Comparison of ENCODE assay signal across 8 cellular contexts in genomic region chr6:95576621-95577316, GRCh38. TPM values are rescaled to one million over a fixed set of nuclear protein-coding genes. Genes with fewer than 3 reads are reported as not detected.
DNase-seq lines count a peak whose midpoint lies in the region; ATAC-seq, FAIRE-seq and TF ChIP-seq lines count a peak whose summit lies in the region.

No MANE protein-coding gene starts in this region.

- peaks cover 25% of the 10 kb centered on the region for H3K4me1 Mint-ChIP-seq in progenitor cell of endocrine pancreas (ENCODE audit: low read depth)

- H3K27me3 Mint-ChIP-seq in progenitor cell of endocrine pancreas, result peaks cover 12% of the 10 kb centered on the region

- H3K4me3 Mint-ChIP-seq in progenitor cell of endocrine pancreas (ENCODE audit: low read depth), result peak overlapping the region; percentile 91

- no peaks in the 10 kb centered on the region for H3K9me3 Mint-ChIP-seq in progenitor cell of endocrine pancreas (ENCODE audit: low read depth)

- no peak for TF ChIP-seq EP300 in gastroesophageal sphincter (IDR thresholded peaks at IDR 0.05)

- TF ChIP-seq CTCF in D721Med (IDR thresholded peaks at IDR 0.05; ENCODE audit: insufficient read depth, missing control alignments) (no peak), WI38 (IDR thresholded peaks at IDR 0.05; ENCODE audit: low read depth, low read length) (no peak), gastroesophageal sphincter (IDR thresholded peaks at IDR 0.05) (no peak), progenitor cell of endocrine pancreas (IDR thresholded peaks at IDR 0.05; ENCODE audit: unreplicated experiment) (no peak)

- H3K27ac Mint-ChIP-seq in progenitor cell of endocrine pancreas, result peak overlapping the region; percentile 97

- no peaks in the 10 kb centered on the region for H3K36me3 ChIP-seq in gastroesophageal sphincter

- H3K36me3 Mint-ChIP-seq in progenitor cell of endocrine pancreas (ENCODE audit: insufficient read depth), result no peaks in the 10 kb centered on the region

- peaks cover 4 to 39% (median 4%) of the 10 kb centered on the region in 3 donors for H3K4me1 ChIP-seq in gastroesophageal sphincter

- ATAC-seq in GM19438 (IDR thresholded peaks at IDR 0.05; ENCODE audit: low read depth, unreplicated experiment), result peak; percentile 27
- no peak for ATAC-seq in gastroesophageal sphincter

- H3K9me3 ChIP-seq in gastroesophageal sphincter, result no peaks in the 10 kb centered on the region

- H3K27me3 ChIP-seq in gastroesophageal sphincter, result no peaks in the 10 kb centered on the region

- peak in 1 of 2 donors; percentile 32 for TF ChIP-seq POLR2A in gastroesophageal sphincter (IDR thresholded peaks at IDR 0.05)

- H3K4me3 ChIP-seq in WI38 (ENCODE audit: low read depth, low read length) (peak overlapping the region; percentile 83), gastroesophageal sphincter (peak overlapping the region; percentile 74 to 77)

- DNase-seq in D721Med (ENCODE audit: insufficient read length, low spot score) (no peak), HT1080 (ENCODE audit: low read depth) (peak; percentile 26), progenitor cell of endocrine pancreas (ENCODE audit: low spot score, unreplicated experiment) (no peak), NCI-H1930 (lab: John Stamatoyannopoulos, UW) (no peak), OCI-M2 (lab: John Stamatoyannopoulos, UW; ENCODE audit: unreplicated experiment) (no peak)

- WGBS in gastroesophageal sphincter (ENCODE audit: low coverage in 1 of 2), 2 donors, result 2 to 4% methylated on average over 4 of the region's 4 CpGs

- peak; percentile 58 for FAIRE-seq in D721Med (lab: Jason Lieb, UNC)

- H3K27ac ChIP-seq in gastroesophageal sphincter, result peak overlapping the region; percentile 84 to 95 (median 92)

RNA-seq across cellular contexts. Expression of gene MANEA, which starts 0.6 kb away (rescaled TPM):
- total RNA-seq in HT1080 (2014; rRNA removed; shearing (Covaris generic)), result 8.4 and 11.5 TPM in 2 replicates
- 17.7 and 23.5 TPM in 2 replicates for polyA plus RNA-seq in HT1080 (2015; cell fraction: cytosol; rRNA removed)
- 28.0 and 31.9 TPM in 2 replicates for polyA plus RNA-seq in HT1080 (2015; cell fraction: nucleus; rRNA removed)
- total RNA-seq in gastroesophageal sphincter (10 to 100 TPM in 2 of 4 donors, 1 to 10 TPM in 2; 6.8 to 12.3 (median 10.1) TPM), progenitor cell of endocrine pancreas (10.8 and 12.4 TPM in 2 replicates)
